In the genomic region with DNA sequence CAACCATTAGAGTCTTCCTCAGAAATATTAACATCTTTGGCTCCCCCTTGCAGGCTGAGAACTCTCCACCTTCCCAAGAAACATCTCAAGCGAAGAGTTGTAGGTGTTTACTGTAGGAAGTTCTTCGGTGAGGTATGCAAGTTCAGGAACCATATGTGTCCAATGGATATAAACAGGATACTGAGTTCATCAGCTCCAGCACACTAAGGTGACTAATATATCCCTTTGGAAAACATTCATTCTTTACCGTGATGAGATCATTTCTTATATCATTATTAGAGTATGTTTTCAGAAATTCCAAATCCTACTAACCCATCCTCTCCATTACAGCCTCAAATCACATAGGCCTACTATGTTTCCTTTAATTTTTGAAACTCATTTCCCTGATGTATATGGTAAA, we compare ENCODE assay signal across 16 cellular contexts.
"Had no signal": no experiment of that assay in that cellular context is flagged by ENCODE, and none has a peak within 500 bp of the region (broad histone marks: within the 10 kb centered on the region; RNA-seq: fewer than 3 reads in every experiment).

No MANE protein-coding gene starts in this region.

- H3K9me3 ChIP-seq: thyroid gland, vagina had no signal

- H3K9ac ChIP-seq: neural progenitor cell had no signal

- H3K27ac ChIP-seq: cardiac muscle cell, neural progenitor cell, thyroid gland, vagina had no signal

- ATAC-seq: activated CD8-positive, alpha-beta T cell treated with anti-CD3 and anti-CD28 coated beads, Interleukin-2, amount 10 ng/mL, durations not matched to agents 7 days and 5 days; left ventricle myocardium superior; right cardiac atrium; stimulated activated effector memory CD8-positive, alpha-beta T cell treated with anti-CD3 and anti-CD28 coated beads, Interleukin-12 subunit alpha, Interleukin-12 subunit beta, amount 100 ng/mL, for 72 hours had no signal

- H3K4me3 ChIP-seq: cardiac muscle cell, neural progenitor cell, thyroid gland, vagina had no signal

- H3K4me1 ChIP-seq: neural progenitor cell, thyroid gland, vagina had no signal

- H3K36me3 ChIP-seq: cardiac muscle cell, neural progenitor cell, thyroid gland, vagina had no signal

- H2AFZ ChIP-seq: neural progenitor cell had no signal

- DNase-seq: activated CD4-positive, alpha-beta T cell treated with anti-CD3 and anti-CD28 coated beads for 4 hours; activated CD8-positive, alpha-beta memory T cell treated with anti-CD3 and anti-CD28 coated beads, Interleukin-2, amount 50 U/mL, for 48 hours; activated CD8-positive, alpha-beta T cell treated with anti-CD3 and anti-CD28 coated beads, Interleukin-2, amount 10 ng/mL, durations not matched to agents 7 days and 5 days; activated naive CD4-positive, alpha-beta T cell; aorta; effector CD4-positive, alpha-beta T cell; foreskin melanocyte; kidney; left ventricle myocardium superior; right cardiac atrium; T1000; thyroid gland had no signal

- H3K4me2 ChIP-seq: neural progenitor cell had no signal

- H3K27me3 ChIP-seq: cardiac muscle cell, neural progenitor cell, thyroid gland, vagina had no signal
